Comparison of ENCODE assay signal across 10 cellular contexts in genomic region chr11:71067753-71068152, GRCh38.
"Had no signal": no experiment of that assay in that cellular context is flagged by ENCODE, and none has a peak within 500 bp of the region (broad histone marks: within the 10 kb centered on the region; RNA-seq: fewer than 3 reads in every experiment).

No MANE protein-coding gene starts in this region.

- H3K36me3 Mint-ChIP-seq: IgD-negative memory B cell had no signal

- H2AFZ ChIP-seq: GM23248 had no signal

- H3K4me3 Mint-ChIP-seq: H9, HFFc6, IgD-negative memory B cell had no signal

- H3K4me3 ChIP-seq: GM23248 had no signal

- H3K27ac ChIP-seq: GM23248, HL-60, KMS-11 had no signal

- H3K9me3 Mint-ChIP-seq: H9, IgD-negative memory B cell had no signal

- H3K9ac ChIP-seq: GM23248, KMS-11 had no signal

- H3K27ac Mint-ChIP-seq: H9, HFFc6, IgD-negative memory B cell had no signal

- FAIRE-seq: H54 had no signal

- H3K4me2 ChIP-seq: KMS-11 had no signal

- DNase-seq: GM23248, GOT3, H9, HCEC 1CT, HFFc6, KBM-7 had no signal
